Comparison of ENCODE assay signal across 18 cellular contexts in genomic region chr16:86364653-86365380, GRCh38.
A peak's percentile ranks its signal among the peaks of the same experiment; 100 is the strongest.
DNase-seq lines count a peak whose midpoint lies in the region; ATAC-seq and TF ChIP-seq lines count a peak whose summit lies in the region.
"Had no signal": no experiment of that assay in that cellular context is flagged by ENCODE, and none has a peak within 500 bp of the region (broad histone marks: within the 10 kb centered on the region; RNA-seq: fewer than 3 reads in every experiment).

No MANE protein-coding gene starts in this region.

- TF ChIP-seq POLR2A in heart left ventricle (IDR thresholded peaks at IDR 0.05) (no peak), esophagus squamous epithelium (IDR thresholded peaks at IDR 0.05) (no peak), gastrocnemius medialis (IDR thresholded peaks at IDR 0.05) (no peak)

- WGBS in heart left ventricle, 4 donors, result 79 to 87% (median 84%) methylated on average over 13 of the region's 13 CpGs
- 59 to 73% methylated on average over 13 of the region's 13 CpGs for WGBS in esophagus squamous epithelium, 2 donors

- H3K36me3 ChIP-seq in cardiac muscle cell (no peaks in the 10 kb centered on the region), heart left ventricle (no peaks in the 10 kb centered on the region), esophagus squamous epithelium (no peaks in the 10 kb centered on the region), muscle layer of duodenum (ENCODE audit: control insufficient read depth in 1 of 2, insufficient read depth in 2 of 2, low read length in 2 of 2) (no peaks in the 10 kb centered on the region), OCI-LY7 (ENCODE audit: insufficient read depth, low read length) (no peaks in the 10 kb centered on the region), gastrocnemius medialis (no peaks in the 10 kb centered on the region)

- H3K4me1 ChIP-seq in cardiac muscle cell (ENCODE audit: low read depth) (peaks cover 30% of the 10 kb centered on the region), heart left ventricle (no peaks in the 10 kb centered on the region), esophagus squamous epithelium (peaks cover 0 to 19% (median 0%) of the 10 kb centered on the region in 3 donors), muscle layer of duodenum (ENCODE audit: control insufficient read depth in 1 of 2, insufficient read depth in 2 of 2, low read length in 2 of 2) (peaks cover 0 to 4% of the 10 kb centered on the region in 2 donors), OCI-LY7 (ENCODE audit: insufficient read depth, low read length, poor library complexity, severe bottlenecking) (no peaks in the 10 kb centered on the region), gastrocnemius medialis (no peaks in the 10 kb centered on the region)

- ATAC-seq in heart left ventricle (no peak), gastrocnemius medialis (no peak), GM21515 (IDR thresholded peaks at IDR 0.05; ENCODE audit: unreplicated experiment) (no peak)
- ATAC-seq: K562 had no signal

- intact Hi-C loops in heart left ventricle (cut with DNase I), result no loop called here
- intact Hi-C loops in esophagus squamous epithelium (cut with DNase I), result no loop called here
- intact Hi-C loops in OCI-LY7 (cut with micrococcal nuclease; ENCODE audit: unreplicated experiment), result no loop called here
- intact Hi-C loops in gastrocnemius medialis (cut with DNase I; ENCODE audit: low total_unique reads), result no loop called here

- POLR2A ChIA-PET in OCI-LY7 (lab: Charles Lee), result no interaction called here

- no peaks in the 10 kb centered on the region for H3K9me2 ChIP-seq in OCI-LY7 (ENCODE audit: insufficient read depth, low read length)

- H4K20me1 ChIP-seq in OCI-LY7 (ENCODE audit: insufficient read depth, low read length), result no peaks in the 10 kb centered on the region

- DNase-seq in cardiac muscle cell (ENCODE audit: low read depth in 1 of 2, low spot score in 1 of 2) (no peak), heart left ventricle (no peak), esophagus squamous epithelium (lab: John Stamatoyannopoulos, UW) (no peak), OCI-LY7 (ENCODE audit: low spot score) (no peak), gastrocnemius medialis (no peak), medulla oblongata (ENCODE audit: extremely low spot score) (no peak)
- DNase-seq: CD4-positive, CD25-positive, alpha-beta regulatory T cell; COR-L47; GDM1; H9; NCI-H1105; NCI-H2081; NCI-H524; SHP77 had no signal

- H3K9me3 ChIP-seq in cardiac muscle cell (ENCODE audit: low read depth) (no peaks in the 10 kb centered on the region), heart left ventricle (no peaks in the 10 kb centered on the region), esophagus squamous epithelium (no peaks in the 10 kb centered on the region), muscle layer of duodenum (ENCODE audit: control insufficient read depth in 1 of 2, low read length in 2 of 2) (no peaks in the 10 kb centered on the region), OCI-LY7 (ENCODE audit: low read length) (no peaks in the 10 kb centered on the region), gastrocnemius medialis (no peaks in the 10 kb centered on the region)

- BruUV-seq in OCI-LY7 (replicated peaks; lab: Mats Ljungman, UMichigan), result no TSS peak

- TF ChIP-seq CTCF in cardiac muscle cell (IDR thresholded peaks at IDR 0.05; ENCODE audit: low read depth, low read length) (no peak), heart left ventricle (IDR thresholded peaks at IDR 0.05) (no peak), esophagus squamous epithelium (IDR thresholded peaks at IDR 0.05) (no peak), OCI-LY7 (conservative IDR thresholded peaks at IDR 0.05; ENCODE audit: low read length) (no peak), gastrocnemius medialis (IDR thresholded peaks at IDR 0.05 in 4 of 5, conservative IDR thresholded peaks at IDR 0.05 in 1 of 5) (no peak)

- no peak overlapping the region for H3K4me2 ChIP-seq in OCI-LY7 (ENCODE audit: low read length)

- H3K27ac ChIP-seq in cardiac muscle cell (peak overlapping the region; percentile 86), heart left ventricle (peak overlapping the region in 1 of 12 donors; percentile 83), esophagus squamous epithelium (peak overlapping the region; percentile 15 to 87 (median 78)), muscle layer of duodenum (ENCODE audit: low read length) (peak overlapping the region; percentile 36), OCI-LY7 (ENCODE audit: low read depth, low read length, poor library complexity, severe bottlenecking) (no peak overlapping the region), gastrocnemius medialis (no peak overlapping the region)
- H3K27ac ChIP-seq: 22Rv1 had no signal

- H3K4me3 ChIP-seq in cardiac muscle cell (no peak overlapping the region), heart left ventricle (no peak overlapping the region), esophagus squamous epithelium (no peak overlapping the region), muscle layer of duodenum (ENCODE audit: low read depth in 1 of 2, low read length in 2 of 2) (no peak overlapping the region), OCI-LY7 (ENCODE audit: low read depth, low read length, poor library complexity, severe bottlenecking) (no peak overlapping the region), gastrocnemius medialis (no peak overlapping the region)
- H3K4me3 ChIP-seq: K562 had no signal

- CTCF ChIA-PET in OCI-LY7 (lab: Charles Lee; ENCODE audit: unreplicated experiment), result interaction anchor here (0.6 kb wide), 1 partner anchor 811 kb away, joined by 4 read pairs; no protein-coding TSS in a partner anchor

- in situ Hi-C loops in gastrocnemius medialis (cut with MboI; ENCODE audit: low sequenced_read_pairs in 4 of 4), result no loop called here

- H2AFZ ChIP-seq in OCI-LY7 (ENCODE audit: low read length), result no peak overlapping the region

- H3K79me2 ChIP-seq in OCI-LY7 (ENCODE audit: insufficient read depth, low read depth, low read length), result no peaks in the 10 kb centered on the region

- H3K27me3 ChIP-seq in cardiac muscle cell (no peaks in the 10 kb centered on the region), heart left ventricle (peaks cover 0 to 55% (median 22%) of the 10 kb centered on the region in 9 donors), esophagus squamous epithelium (peaks cover 0 to 46% (median 0%) of the 10 kb centered on the region in 4 donors), muscle layer of duodenum (ENCODE audit: low read depth, low read length) (no peaks in the 10 kb centered on the region), gastrocnemius medialis (peaks cover 3 to 26% (median 8%) of the 10 kb centered on the region in 3 donors)

Comparison
In these comparisons a context has a peak if more than half of its experiments do, and no peak if none do; other contexts are left out.
1. H3K27ac ChIP-seq: peak in cardiac muscle cell (single experiment), esophagus squamous epithelium (4 of 4) and muscle layer of duodenum (single experiment); none in OCI-LY7 (single experiment) and gastrocnemius medialis (0 of 4).